In genomic region chr4:124468360-124468759, GRCh38 we compare ENCODE assay signal across 24 cellular contexts.
DNase-seq lines count a peak whose midpoint lies in the region; ATAC-seq, FAIRE-seq and TF ChIP-seq lines count a peak whose summit lies in the region.
"Had no signal": no experiment of that assay in that cellular context is flagged by ENCODE, and none has a peak within 500 bp of the region (broad histone marks: within the 10 kb centered on the region; RNA-seq: fewer than 3 reads in every experiment).

No MANE protein-coding gene starts in this region.

- WGBS in liver: 39% methylated on average over 7 of the region's 7 CpGs
- WGBS in HepG2 (ENCODE audit: low lambda C conversion rate): 4% methylated on average over 7 of the region's 7 CpGs
- 15% methylated on average over 7 of the region's 7 CpGs for WGBS in right lobe of liver (ENCODE audit: insufficient coverage, low coverage, low lambda C conversion rate, missing lambda C conversion rate)

- TF ChIP-seq POLR2A in HepG2 (IDR thresholded peaks at IDR 0.05; ENCODE audit: insufficient read depth in 1 of 2, low read depth in 2 of 2, low read length in 2 of 2) (no peak), right lobe of liver (IDR thresholded peaks at IDR 0.05) (no peak), GM18505 (IDR thresholded peaks at IDR 0.05; ENCODE audit: borderline replicate concordance, extremely low read depth, insufficient read depth, insufficient read length) (no peak)

- no peak overlapping the region for H2AFZ ChIP-seq in HepG2 (ENCODE audit: low read length)

- intact Hi-C loops in HepG2 (cut with micrococcal nuclease; ENCODE audit: unreplicated experiment): no loop called here
- intact Hi-C loops in right lobe of liver (cut with DNase I): no loop called here
- intact Hi-C loops in left cardiac atrium (cut with DNase I): no loop called here

- peaks cover 0 to 6% (median 2%) of the 10 kb centered on the region in 4 donors for H3K9me3 ChIP-seq in liver (ENCODE audit: control insufficient read depth in 4 of 4, low read length in 3 of 4)
- peaks cover 1% of the 10 kb centered on the region; the same call in 1 of the 2 replicates for H3K9me3 ChIP-seq in HepG2 (ENCODE audit: low read length)
- no peaks in the 10 kb centered on the region for H3K9me3 ChIP-seq in right lobe of liver
- H3K9me3 ChIP-seq: BE2C had no signal

- H3K27ac ChIP-seq in liver (ENCODE audit: low read depth in 1 of 2, low read length in 2 of 2) (no peak overlapping the region), HepG2 (ENCODE audit: extremely low read length, insufficient read depth, low read length) (no peak overlapping the region), right lobe of liver (peak overlapping the region in 2 of 3 donors; percentile 6 to 34)
- H3K27ac ChIP-seq: BLaER1 had no signal

- H3K4me1 ChIP-seq in liver (ENCODE audit: control insufficient read depth in 4 of 4, insufficient read depth in 4 of 4, low read length in 3 of 4): peaks cover 3 to 13% (median 7%) of the 10 kb centered on the region in 4 donors
- H3K4me1 ChIP-seq in HepG2 (ENCODE audit: insufficient read depth, low read length): no peaks in the 10 kb centered on the region
- H3K4me1 ChIP-seq in right lobe of liver: peaks cover 0 to 14% (median 3%) of the 10 kb centered on the region in 4 donors
- H3K4me1 ChIP-seq: BE2C, BLaER1 had no signal

- BruUV-seq in HepG2 (replicated peaks; lab: Mats Ljungman, UMichigan): no TSS peak

- no peak for TF ChIP-seq EP300 in HepG2 (IDR thresholded peaks at IDR 0.05; ENCODE audit: low read depth in 2 of 2, low read length in 2 of 2)
- TF ChIP-seq EP300 in HepG2 (CRISPR knock-in tag; IDR thresholded peaks at IDR 0.05; ENCODE audit: borderline replicate concordance): no peak

- no peak for TF ChIP-seq CTCF in liver (IDR thresholded peaks at IDR 0.05; ENCODE audit: low read depth, low read length, missing input control)
- no peak for TF ChIP-seq CTCF in HepG2 (CRISPR knock-in tag; IDR thresholded peaks at IDR 0.05)
- no peak for TF ChIP-seq CTCF in right lobe of liver (IDR thresholded peaks at IDR 0.05)

- CTCF ChIA-PET in HepG2 (lab: Yijun Ruan, JAX; ENCODE audit: low intra/inter-chr PET ratio, low total read pairs): no interaction called here

- no peaks in the 10 kb centered on the region for H4K20me1 ChIP-seq in HepG2 (ENCODE audit: insufficient read depth, low read length)
- H4K20me1 ChIP-seq: BLaER1 had no signal

- DNase-seq in HepG2 (ENCODE audit: low spot score): no peak
- DNase-seq in right lobe of liver: no peak
- no peak for DNase-seq in left cardiac atrium
- DNase-seq: 8988T; ACHN; BE2C; C1 segment of cervical spinal cord; CD4-positive, alpha-beta memory T cell; CD4-positive, CD25-positive, alpha-beta regulatory T cell; CD8-positive, alpha-beta memory T cell; COR-L47; DMS 273 treated with DMSO at 0.1 percent for 48 hours; DMS153; DMS79; DND-41; EL; GDM1 had no signal

- H3K36me3 ChIP-seq in liver (ENCODE audit: control insufficient read depth in 4 of 4, insufficient read depth in 3 of 4, low read depth in 1 of 4, low read length in 3 of 4) (no peaks in the 10 kb centered on the region), HepG2 (replicated peaks in 1 of 2; ENCODE audit: control insufficient read depth in 1 of 2, insufficient read depth in 2 of 2, low read length in 2 of 2) (no peaks in the 10 kb centered on the region), right lobe of liver (no peaks in the 10 kb centered on the region)
- H3K36me3 ChIP-seq: BE2C, BLaER1 had no signal

- FAIRE-seq in HepG2 (lab: Jason Lieb, UNC): no peak
- FAIRE-seq: A204.1, GM12878, GM12892, GM19239 had no signal

- H3K27me3 ChIP-seq in liver (ENCODE audit: control insufficient read depth in 4 of 4, insufficient read depth in 4 of 4, low read length in 3 of 4) (no peaks in the 10 kb centered on the region), HepG2 (ENCODE audit: control insufficient read depth in 1 of 2, insufficient read depth in 2 of 2, low read length in 2 of 2) (no peaks in the 10 kb centered on the region; a peak in 1 of 5 replicates), right lobe of liver (no peaks in the 10 kb centered on the region)
- H3K27me3 ChIP-seq: BE2C, BLaER1 had no signal

- TF ChIP-seq RAD21 in liver (IDR thresholded peaks at IDR 0.05): peak; percentile 29 to 57
- TF ChIP-seq RAD21 in HepG2 (CRISPR knock-in tag; IDR thresholded peaks at IDR 0.05): no peak

- H3K4me3 ChIP-seq in liver (ENCODE audit: low read depth in 1 of 3, low read length in 3 of 3) (no peak overlapping the region), HepG2 (replicated peaks in 1 of 3; ENCODE audit: insufficient read depth in 1 of 3, low read depth in 2 of 3, low read length in 3 of 3) (no peak overlapping the region), right lobe of liver (no peak overlapping the region)
- H3K4me3 ChIP-seq: BLaER1, GM12878 had no signal

- H3K4me2 ChIP-seq in HepG2 (ENCODE audit: low read depth, low read length): no peak overlapping the region
- H3K4me2 ChIP-seq: BLaER1 had no signal

- ATAC-seq in HepG2: no peak
- ATAC-seq in right lobe of liver: peak; percentile 80 to 98 (median 95)
- no peak for ATAC-seq in GM18505 (IDR thresholded peaks at IDR 0.05; ENCODE audit: unreplicated experiment)
- ATAC-seq in left cardiac atrium: no peak
- ATAC-seq: GM12878 had no signal

- H3K9ac ChIP-seq in liver (ENCODE audit: low read depth in 1 of 2, low read length in 2 of 2): no peak overlapping the region
- H3K9ac ChIP-seq in HepG2 (ENCODE audit: insufficient read depth, low read depth, low read length): no peak overlapping the region
- H3K9ac ChIP-seq: BLaER1 had no signal

- in situ Hi-C loops in HepG2 (cut with HindIII; ENCODE audit: extremely low pct_ligation_motif_present, low pct_unique_long_range_greater_than_20kb): no loop called here

- POLR2A ChIA-PET in HepG2 (lab: Yijun Ruan, JAX): no interaction called here

- no peaks in the 10 kb centered on the region for H3K79me2 ChIP-seq in HepG2 (ENCODE audit: insufficient read depth, low read length)

TF ChIP-seq in liver, 16 proteins besides CTCF, POLR2A, EP300 and RAD21:
- TF ChIP-seq NR2F2 (IDR thresholded peaks at IDR 0.05) (no peak), HNF4G (IDR thresholded peaks at IDR 0.05) (peak; percentile 86), RXRA (IDR thresholded peaks at IDR 0.05) (peak; percentile 29 to 61), SP1 (IDR thresholded peaks at IDR 0.05) (peak; percentile 87), JUND (IDR thresholded peaks at IDR 0.05) (peak in 1 of 2 donors; percentile 47), HNF4A (conservative IDR thresholded peaks at IDR 0.05) (peak; percentile 74 to 94)

TF ChIP-seq in HepG2, 621 proteins besides CTCF, POLR2A, EP300 and RAD21 (continues in another document):
- no peak for TF ChIP-seq TBX3 (IDR thresholded peaks at IDR 0.05; ENCODE audit: borderline replicate concordance)
- no peak for TF ChIP-seq ZNF7 (CRISPR knock-in tag; IDR thresholded peaks at IDR 0.05)
- TF ChIP-seq IKZF4 (CRISPR knock-in tag; IDR thresholded peaks at IDR 0.05; ENCODE audit: borderline replicate concordance, low read depth, not compliant biosample characterization): no peak
- TF ChIP-seq ZNF569 (CRISPR knock-in tag; IDR thresholded peaks at IDR 0.05; ENCODE audit: borderline replicate concordance): no peak
- no peak for TF ChIP-seq TCF7 (IDR thresholded peaks at IDR 0.05; ENCODE audit: low read depth)
- TF ChIP-seq ZNF687 (CRISPR knock-in tag; IDR thresholded peaks at IDR 0.05): no peak

Comparison
In these comparisons a context has a peak if more than half of its experiments do, and no peak if none do; other contexts are left out.
1. H3K27ac ChIP-seq: peak in right lobe of liver (2 of 3); none in liver (0 of 2) and HepG2 (single experiment).
2. ATAC-seq: peak in right lobe of liver (4 of 4); none in HepG2 (single experiment), GM18505 (single experiment) and left cardiac atrium (0 of 2).